In the genomic region with DNA sequence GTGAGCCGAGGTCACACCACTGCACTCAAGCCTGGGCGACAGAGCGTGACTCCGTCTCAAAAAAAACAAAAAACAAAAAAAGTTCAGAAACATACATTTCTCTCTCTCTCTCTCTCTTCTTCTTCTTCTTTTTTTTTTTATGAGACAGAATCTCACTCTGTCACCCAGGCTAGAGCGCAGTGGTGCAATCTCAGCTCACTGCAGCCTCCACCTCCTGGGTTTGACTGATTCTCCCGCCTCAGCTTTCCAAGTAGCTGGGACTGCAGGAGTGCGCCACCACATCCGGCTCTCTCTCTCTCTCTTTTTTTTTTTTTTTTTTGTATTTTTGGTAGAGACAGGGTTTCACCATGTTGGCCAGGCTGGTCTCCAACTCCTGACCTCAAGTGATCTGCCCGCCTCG, we compare ENCODE assay signal across 3 cellular contexts. TPM values are rescaled to one million over a fixed set of nuclear protein-coding genes. Genes with fewer than 3 reads are reported as not detected.
"Had no signal": no experiment of that assay in that cellular context is flagged by ENCODE, and none has a peak within 500 bp of the region (broad histone marks: within the 10 kb centered on the region; RNA-seq: fewer than 3 reads in every experiment).

No MANE protein-coding gene starts in this region.

RNA-seq across cellular contexts. Expression of a gene that starts 16.8 kb away (rescaled TPM):
- total RNA-seq: esophagus mucosa, foreskin keratinocyte had no signal
- polyA plus RNA-seq: foreskin keratinocyte, hepatocyte had no signal
